ENCODE assay signal across 31 cellular contexts in the genomic region with DNA sequence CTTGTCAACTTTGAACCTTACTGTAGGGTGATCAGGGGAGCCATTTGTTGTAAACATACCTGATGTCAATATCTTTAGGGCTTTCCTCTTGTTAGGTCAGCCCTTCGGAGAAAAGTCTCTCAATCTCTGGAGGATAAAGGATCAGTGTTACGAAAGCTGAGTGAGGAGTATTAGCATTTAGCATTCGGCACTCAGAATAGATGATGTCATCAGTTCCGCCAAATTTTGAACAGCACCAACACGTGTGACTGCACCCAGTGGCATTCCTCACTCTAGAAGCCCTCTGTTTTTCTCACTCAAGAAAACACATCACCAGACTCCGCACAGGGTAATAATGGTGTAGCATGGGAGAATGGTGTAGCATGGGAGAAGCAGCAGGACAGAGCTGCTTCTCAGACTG.
"Had no signal": no experiment of that assay in that cellular context is flagged by ENCODE, and none has a peak within 500 bp of the region (broad histone marks: within the 10 kb centered on the region; RNA-seq: fewer than 3 reads in every experiment).

No MANE protein-coding gene starts in this region.

- H3K36me3 Mint-ChIP-seq: natural killer cell; neural progenitor cell; stimulated activated memory B cell treated with anti-CD40 and anti-IgM and Interleukin-4, amounts not matched to agents 10 μg/mL and 1 μg/mL and 100 μg/mL, for 72 hours had no signal

- H3K27ac Mint-ChIP-seq: natural killer cell; nephron; neural progenitor cell; progenitor cell of endocrine pancreas; stimulated activated memory B cell treated with anti-CD40 and anti-IgM and Interleukin-4, amounts not matched to agents 10 μg/mL and 1 μg/mL and 100 μg/mL, for 72 hours; stimulated activated naive CD8-positive, alpha-beta T cell treated with anti-CD3 and anti-CD28 coated beads, Interleukin-15, amount 100 ng/mL, for 72 hours; type B pancreatic cell had no signal

- H3K27me3 ChIP-seq: neural progenitor cell, ovary, suprapubic skin, testis, tibial artery, transverse colon, upper lobe of right lung, uterus had no signal

- H3K27me3 Mint-ChIP-seq: progenitor cell of endocrine pancreas, type B pancreatic cell had no signal

- H3K36me3 ChIP-seq: neural progenitor cell, ovary, spleen, suprapubic skin, tibial artery, transverse colon, upper lobe of right lung, uterus had no signal

- H3K27ac ChIP-seq: neural progenitor cell, ovary, parathyroid adenoma, psoas muscle, skin epidermis, spleen, suprapubic skin, testis, tibial artery, transverse colon, upper lobe of right lung, uterus had no signal

- H3K4me2 ChIP-seq: neural progenitor cell, smooth muscle cell had no signal

- H3K9me3 ChIP-seq: ovary, suprapubic skin, testis, transverse colon, upper lobe of right lung, uterus had no signal

- H3K4me1 Mint-ChIP-seq: natural killer cell; nephron; neural progenitor cell; stimulated activated memory B cell treated with anti-CD40 and anti-IgM and Interleukin-4, amounts not matched to agents 10 μg/mL and 1 μg/mL and 100 μg/mL, for 72 hours; stimulated activated naive CD8-positive, alpha-beta T cell treated with anti-CD3 and anti-CD28 coated beads, Interleukin-15, amount 100 ng/mL, for 72 hours had no signal

- H3K4me3 Mint-ChIP-seq: natural killer cell; nephron; neural progenitor cell; stimulated activated memory B cell treated with anti-CD40 and anti-IgM and Interleukin-4, amounts not matched to agents 10 μg/mL and 1 μg/mL and 100 μg/mL, for 72 hours; stimulated activated naive CD8-positive, alpha-beta T cell treated with anti-CD3 and anti-CD28 coated beads, Interleukin-15, amount 100 ng/mL, for 72 hours; type B pancreatic cell had no signal

- H3K4me3 ChIP-seq: neural progenitor cell, ovary, psoas muscle, skin epidermis, smooth muscle cell, spleen, suprapubic skin, testis, tibial artery, transverse colon, upper lobe of right lung, uterus had no signal

- ATAC-seq: natural killer cell; psoas muscle; right cardiac atrium; sciatic nerve; stimulated activated memory B cell treated with anti-CD40 and anti-IgM and Interleukin-4, amounts not matched to agents 10 μg/mL and 1 μg/mL and 100 μg/mL, for 72 hours; stimulated activated naive CD8-positive, alpha-beta T cell treated with anti-CD3 and anti-CD28 coated beads, Interleukin-15, amount 100 ng/mL, for 72 hours; stimulated activated naive CD8-positive, alpha-beta T cell treated with anti-CD3 and anti-CD28 coated beads, Interleukin-15, Interleukin-2, amounts not matched to agents 100 U/mL and 50 U/mL, for 24 hours; upper lobe of right lung had no signal

- H3K79me2 ChIP-seq: parathyroid adenoma had no signal

- DNase-seq: natural killer cell; occipital lobe; ovary; posterior cingulate gyrus; psoas muscle; right cardiac atrium; spleen; stimulated activated CD4-positive, alpha-beta T cell treated with anti-CD3 and anti-CD28 coated beads, Interleukin-12 subunit alpha, Interleukin-12 subunit beta, amount 100 ng/mL, for 4 hours; stimulated activated CD4-positive, alpha-beta T cell treated with anti-CD3 and anti-CD28 coated beads, Interleukin-1b, Interleukin-23, amount 100 ng/mL, for 48 hours; stimulated activated CD4-positive, alpha-beta T cell treated with anti-CD3 and anti-CD28 coated beads, Interleukin-4, amount 100 ng/mL, for 1 hour; stimulated activated CD4-positive, alpha-beta T cell treated with anti-CD3 and anti-CD28 coated beads, Interleukin-4, amount 100 ng/mL, for 4 hours; stimulated activated CD8-positive, alpha-beta memory T cell treated with anti-CD3 and anti-CD28 coated beads, Interleukin-4, amount 100 ng/mL, for 48 hours; stimulated activated naive CD4-positive, alpha-beta T cell; stimulated activated naive CD8-positive, alpha-beta T cell treated with anti-CD3 and anti-CD28 coated beads, Interleukin-15, amount 100 ng/mL, for 72 hours; stimulated activated naive CD8-positive, alpha-beta T cell treated with anti-CD3 and anti-CD28 coated beads, Interleukin-15, Interleukin-2, amounts not matched to agents 100 U/mL and 50 U/mL, for 24 hours; substantia nigra; testis; tibial artery; transverse colon; upper lobe of right lung; uterus had no signal

- H3K4me1 ChIP-seq: neural progenitor cell, parathyroid adenoma, psoas muscle, spleen, suprapubic skin, testis, tibial artery, transverse colon, upper lobe of right lung, uterus had no signal

- H3K9ac ChIP-seq: neural progenitor cell, parathyroid adenoma had no signal

- H3K9me3 Mint-ChIP-seq: neural progenitor cell had no signal

- H2AFZ ChIP-seq: neural progenitor cell, parathyroid adenoma had no signal
